In genomic region chr19:7138402-7138801, GRCh38 we compare ENCODE assay signal across 9 cellular contexts.
"Had no signal": no experiment of that assay in that cellular context is flagged by ENCODE, and none has a peak within 500 bp of the region (broad histone marks: within the 10 kb centered on the region; RNA-seq: fewer than 3 reads in every experiment).

No MANE protein-coding gene starts in this region.

- H3K9me3 ChIP-seq: HAP-1 had no signal

- H3K27ac ChIP-seq: HL-60, KMS-11 had no signal

- H3K9ac ChIP-seq: KMS-11 had no signal

- H3K4me2 ChIP-seq: KMS-11 had no signal

- H3K4me3 ChIP-seq: HAP-1 had no signal

- H3K4me1 ChIP-seq: HAP-1 had no signal

- DNase-seq: GOT3, H7, IMR-90, Karpas-422, KBM-7 had no signal

- ATAC-seq: HCT116 had no signal
